1 cellular context compared by ENCODE assay signal in genomic region chr3:169497567-169498257, GRCh38.
TF ChIP-seq lines count a peak whose summit lies in the region.

No MANE protein-coding gene starts in this region.

TF ChIP-seq in GM23338, 12 proteins besides CTCF, POLR2A, EP300 and RAD21 (continued from another document):
- no peak for TF ChIP-seq ZNF462 (CRISPR knock-in tag; IDR thresholded peaks at IDR 0.05)
- no peak for TF ChIP-seq EZH2 (IDR thresholded peaks at IDR 0.05; ENCODE audit: low read depth, unreplicated experiment)
- no peak for TF ChIP-seq POLR2AphosphoS5 (IDR thresholded peaks at IDR 0.05; ENCODE audit: low read depth)
- no peak for TF ChIP-seq CREB1 (CRISPR knock-in tag; IDR thresholded peaks at IDR 0.05; ENCODE audit: low read depth)
- no peak for TF ChIP-seq ZNF331 (CRISPR knock-in tag; IDR thresholded peaks at IDR 0.05; ENCODE audit: low read depth)
- TF ChIP-seq NANOG (IDR thresholded peaks at IDR 0.05; ENCODE audit: borderline replicate concordance): no peak
- TF ChIP-seq ETS1 (IDR thresholded peaks at IDR 0.05): no peak
- no peak for TF ChIP-seq STAT1 (IDR thresholded peaks at IDR 0.05; ENCODE audit: unreplicated experiment)
- no peak for TF ChIP-seq REST (IDR thresholded peaks at IDR 0.05; ENCODE audit: unreplicated experiment)
